Comparison of ENCODE assay signal across 15 cellular contexts in genomic region chr11:94656968-94657367, GRCh38.
"Had no signal": no experiment of that assay in that cellular context is flagged by ENCODE, and none has a peak within 500 bp of the region (broad histone marks: within the 10 kb centered on the region; RNA-seq: fewer than 3 reads in every experiment).

No MANE protein-coding gene starts in this region.

- H3K9me3 Mint-ChIP-seq: activated CD4-positive, alpha-beta memory T cell treated with anti-CD3 and anti-CD28 coated beads for 36 hours; activated naive CD8-positive, alpha-beta T cell treated with anti-CD3 and anti-CD28 coated beads for 36 hours; stimulated activated memory B cell treated with anti-CD40 and anti-IgM and Interleukin-4, amounts not matched to agents 10 μg/mL and 1 μg/mL and 100 μg/mL, for 72 hours; T-helper 2 cell treated with Interferon-gamma antibody and Interleukin-4, amounts not matched to agents 5 μg/mL and 100 μg/mL, for 36 hours had no signal

- H3K9me3 ChIP-seq: neutrophil, right lobe of liver, spleen, tibial nerve had no signal

- H3K4me1 ChIP-seq: right lobe of liver, spleen, tibial nerve had no signal

- DNase-seq: activated CD4-positive, alpha-beta memory T cell treated with anti-CD3 and anti-CD28 coated beads for 36 hours; activated gamma-delta T cell; activated naive CD8-positive, alpha-beta T cell treated with anti-CD3 and anti-CD28 coated beads for 36 hours; activated T-cell treated with anti-CD3 and anti-CD28 coated beads, Interleukin-2, amount 50 U/mL, for 48 hours; anterior cingulate cortex; foreskin melanocyte; midbrain; right lobe of liver; spleen; stimulated activated CD4-positive, alpha-beta T cell treated with anti-CD3 and anti-CD28 coated beads, Interleukin-1b, Interleukin-23, amount 100 ng/mL, for 48 hours had no signal

- H3K4me1 Mint-ChIP-seq: stimulated activated memory B cell treated with anti-CD40 and anti-IgM and Interleukin-4, amounts not matched to agents 10 μg/mL and 1 μg/mL and 100 μg/mL, for 72 hours had no signal

- H3K4me3 ChIP-seq: right lobe of liver, spleen, tibial nerve had no signal

- ATAC-seq: right lobe of liver; stimulated activated memory B cell treated with anti-CD40 and anti-IgM and Interleukin-4, amounts not matched to agents 10 μg/mL and 1 μg/mL and 100 μg/mL, for 72 hours had no signal

- H3K27me3 ChIP-seq: right lobe of liver, spleen, tibial nerve had no signal

- H3K36me3 ChIP-seq: neutrophil, right lobe of liver, spleen, tibial nerve had no signal

- H3K27ac Mint-ChIP-seq: activated CD4-positive, alpha-beta memory T cell treated with anti-CD3 and anti-CD28 coated beads for 36 hours; activated naive CD8-positive, alpha-beta T cell treated with anti-CD3 and anti-CD28 coated beads for 36 hours; progenitor cell of endocrine pancreas; stimulated activated memory B cell treated with anti-CD40 and anti-IgM and Interleukin-4, amounts not matched to agents 10 μg/mL and 1 μg/mL and 100 μg/mL, for 72 hours; T-helper 2 cell treated with Interferon-gamma antibody and Interleukin-4, amounts not matched to agents 5 μg/mL and 100 μg/mL, for 36 hours had no signal

- H3K4me3 Mint-ChIP-seq: activated CD4-positive, alpha-beta memory T cell treated with anti-CD3 and anti-CD28 coated beads for 36 hours; activated naive CD8-positive, alpha-beta T cell treated with anti-CD3 and anti-CD28 coated beads for 36 hours; stimulated activated memory B cell treated with anti-CD40 and anti-IgM and Interleukin-4, amounts not matched to agents 10 μg/mL and 1 μg/mL and 100 μg/mL, for 72 hours; T-helper 2 cell treated with Interferon-gamma antibody and Interleukin-4, amounts not matched to agents 5 μg/mL and 100 μg/mL, for 36 hours had no signal

- H3K36me3 Mint-ChIP-seq: activated CD4-positive, alpha-beta memory T cell treated with anti-CD3 and anti-CD28 coated beads for 36 hours; activated naive CD8-positive, alpha-beta T cell treated with anti-CD3 and anti-CD28 coated beads for 36 hours; stimulated activated memory B cell treated with anti-CD40 and anti-IgM and Interleukin-4, amounts not matched to agents 10 μg/mL and 1 μg/mL and 100 μg/mL, for 72 hours had no signal

- H3K27ac ChIP-seq: neutrophil, right lobe of liver, spleen, tibial nerve had no signal
